ENCODE assay signal across 8 cellular contexts in genomic region chr3:56681963-56682457, GRCh38. TPM values are rescaled to one million over a fixed set of nuclear protein-coding genes. Genes with fewer than 3 reads are reported as not detected.
DNase-seq lines count a peak whose midpoint lies in the region; ATAC-seq, FAIRE-seq and TF ChIP-seq lines count a peak whose summit lies in the region.

No MANE protein-coding gene starts in this region.

- H3K9ac ChIP-seq in HUES64 (ENCODE audit: low read depth, low read length) = peak overlapping the region; percentile 98

- no peak for FAIRE-seq in D721Med (lab: Jason Lieb, UNC)

- peak overlapping the region; percentile 98 for H3K27ac ChIP-seq in HUES64 (ENCODE audit: low read depth, low read length)
- H3K27ac ChIP-seq in naive thymus-derived CD4-positive, alpha-beta T cell (ENCODE audit: low read depth, low read length) = peak overlapping the region; percentile 92

- H3K9me3 Mint-ChIP-seq in CD14-positive monocyte (peaks cover 0 to 10% (median 5%) of the 10 kb centered on the region in 7 donors), chondrocyte (ENCODE audit: low read depth) (no peaks in the 10 kb centered on the region)
- peaks cover 0 to 15% (median 0%) of the 10 kb centered on the region in 11 donors for H3K9me3 Mint-ChIP-seq in naive thymus-derived CD4-positive, alpha-beta T cell

- H3K4me3 Mint-ChIP-seq in CD14-positive monocyte (peak overlapping the region; percentile 92 to 95), chondrocyte (ENCODE audit: unreplicated experiment) (peak overlapping the region; percentile 96)
- peak overlapping the region; percentile 88 to 100 (median 94) for H3K4me3 Mint-ChIP-seq in naive thymus-derived CD4-positive, alpha-beta T cell

- peaks cover 31% of the 10 kb centered on the region for H3K4me1 ChIP-seq in HUES64 (ENCODE audit: insufficient read depth, low read length)
- H3K4me1 ChIP-seq in naive thymus-derived CD4-positive, alpha-beta T cell (ENCODE audit: control insufficient read depth in 2 of 2, insufficient read depth in 2 of 2, low read length in 2 of 2) = peaks cover 34 to 38% of the 10 kb centered on the region in 2 donors

- under 1% methylated on average over 8 of the region's 10 CpGs for WGBS in HUES64

- peaks cover 9% of the 10 kb centered on the region for H3K9me3 ChIP-seq in HUES64 (ENCODE audit: insufficient read depth, low read depth, low read length)
- H3K9me3 ChIP-seq in naive thymus-derived CD4-positive, alpha-beta T cell (ENCODE audit: control insufficient read depth in 2 of 3, low read length in 3 of 3) = no peaks in the 10 kb centered on the region

- H3K27ac Mint-ChIP-seq in CD14-positive monocyte = peak overlapping the region; percentile 92 to 97 (median 96)
- peak overlapping the region; percentile 98 for H3K27ac Mint-ChIP-seq in chondrocyte (ENCODE audit: unreplicated experiment)
- peak overlapping the region; percentile 90 to 100 (median 94) for H3K27ac Mint-ChIP-seq in naive thymus-derived CD4-positive, alpha-beta T cell

- H3K27me3 ChIP-seq in HUES64 (ENCODE audit: insufficient read depth, low read length) = peaks cover 25% of the 10 kb centered on the region
- no peaks in the 10 kb centered on the region for H3K27me3 ChIP-seq in naive thymus-derived CD4-positive, alpha-beta T cell (ENCODE audit: control insufficient read depth in 2 of 2, insufficient read depth in 2 of 2, low read length in 2 of 2)

- POLR2A ChIA-PET in naive thymus-derived CD4-positive, alpha-beta T cell (lab: Charles Lee) = interaction anchor here (0.5 to 2.8 kb wide), 23 partner anchors 8 to 248 kb away, joined by 3 to 54 read pairs (median 4); partner anchors contain the start of genes ARHGEF3 and CCDC66

- intact Hi-C loops in CD14-positive monocyte (cut with micrococcal nuclease) = loop anchor here (5.0 to 10.0 kb wide), 3 partner anchors 75 to 403 kb away; partner anchors contain the start of gene ARHGEF3 (in 1 of the 2)
- intact Hi-C loops in naive thymus-derived CD4-positive, alpha-beta T cell (cut with micrococcal nuclease) = loop anchor here (1.0 to 5.0 kb wide), 13 partner anchors 8 to 1751 kb away; partner anchors contain the start of genes APPL1 (in 2 of the 2), ARF4 (in 2 of the 2), CCDC66 (in 2 of the 2) and ARHGEF3 (in 1 of the 2)

- TF ChIP-seq CTCF in CD14-positive monocyte (IDR thresholded peaks at IDR 0.05) (no peak), chondrocyte (IDR thresholded peaks at IDR 0.05) (no peak), D721Med (IDR thresholded peaks at IDR 0.05; ENCODE audit: insufficient read depth, missing control alignments) (no peak)

- H3K27me3 Mint-ChIP-seq in CD14-positive monocyte (ENCODE audit: low read depth in 3 of 3) (peaks cover 0 to 1% (median 0%) of the 10 kb centered on the region in 3 donors), chondrocyte (ENCODE audit: low read depth) (no peaks in the 10 kb centered on the region)
- no peaks in the 10 kb centered on the region for H3K27me3 Mint-ChIP-seq in naive thymus-derived CD4-positive, alpha-beta T cell

- H3K36me3 Mint-ChIP-seq in CD14-positive monocyte (peaks cover 5 to 25% of the 10 kb centered on the region in 2 donors), chondrocyte (ENCODE audit: low read depth) (peaks cover 5% of the 10 kb centered on the region)
- peaks cover 0 to 50% (median 28%) of the 10 kb centered on the region in 5 donors for H3K36me3 Mint-ChIP-seq in naive thymus-derived CD4-positive, alpha-beta T cell

- no peak for ATAC-seq in naive thymus-derived CD4-positive, alpha-beta T cell
- no peak for ATAC-seq in left lobe of liver
- ATAC-seq in HG02870 (IDR thresholded peaks at IDR 0.05; ENCODE audit: unreplicated experiment) = no peak

- H3K36me3 ChIP-seq in HUES64 (ENCODE audit: insufficient read depth, low read length) = peaks cover 11% of the 10 kb centered on the region
- peaks cover 0 to 7% (median 0%) of the 10 kb centered on the region in 3 experiments for H3K36me3 ChIP-seq in naive thymus-derived CD4-positive, alpha-beta T cell (ENCODE audit: control insufficient read depth in 2 of 3, insufficient read depth in 3 of 3, low read length in 3 of 3)

- CTCF ChIA-PET in naive thymus-derived CD4-positive, alpha-beta T cell (lab: Charles Lee) = interaction anchor here (0.6 to 1.5 kb wide), 6 partner anchors 13 to 168 kb away, joined by 3 to 7 read pairs (median 3); no protein-coding TSS in a partner anchor

- DNase-seq in CD14-positive monocyte (ENCODE audit: low spot score) (no peak), chondrocyte (ENCODE audit: low spot score) (no peak), NCI-H146 (lab: John Stamatoyannopoulos, UW) (no peak), left lobe of liver (ENCODE audit: low spot score) (no peak), D721Med (ENCODE audit: insufficient read length, low spot score) (no peak)
- DNase-seq in naive thymus-derived CD4-positive, alpha-beta T cell = peak in 1 of 9 donors; percentile 23

- H3K4me1 Mint-ChIP-seq in CD14-positive monocyte (peaks cover 37% of the 10 kb centered on the region), chondrocyte (ENCODE audit: low read depth) (peaks cover 43% of the 10 kb centered on the region)
- peaks cover 34 to 61% (median 53%) of the 10 kb centered on the region in 7 donors for H3K4me1 Mint-ChIP-seq in naive thymus-derived CD4-positive, alpha-beta T cell

- peak overlapping the region; percentile 90 for H3K4me3 ChIP-seq in HUES64 (ENCODE audit: low read length)
- peak overlapping the region; percentile 93 for H3K4me3 ChIP-seq in naive thymus-derived CD4-positive, alpha-beta T cell (ENCODE audit: low read length)

RNA-seq across cellular contexts. Expression of gene TASOR, which starts 1.1 kb away (rescaled TPM):
- 10 to 100 TPM; 10.8 to 18.6 TPM for polyA plus RNA-seq in CD14-positive monocyte
- 29.9 TPM for polyA plus RNA-seq in HUES64 (2013, experiment 1 of 2)
- 39.9 TPM for polyA plus RNA-seq in HUES64 (2013, experiment 2 of 2)
- total RNA-seq in chondrocyte = 51.5 to 62.5 TPM (median 51.7 TPM) in 3 replicates
- 100 to 1,000 TPM in 1 of 5 experiments, 10 to 100 TPM in 4; 61.8 to 113 (median 75.2) TPM for total RNA-seq in naive thymus-derived CD4-positive, alpha-beta T cell
- 10 to 100 TPM; 24.5 to 26.7 TPM for polyA plus RNA-seq in naive thymus-derived CD4-positive, alpha-beta T cell
- 16.3 TPM for total RNA-seq in left lobe of liver
